Comparison of ENCODE assay signal across 15 cellular contexts in genomic region chr9:134593756-134594375, GRCh38.
"Had no signal": no experiment of that assay in that cellular context is flagged by ENCODE, and none has a peak within 500 bp of the region (broad histone marks: within the 10 kb centered on the region; RNA-seq: fewer than 3 reads in every experiment).

No MANE protein-coding gene starts in this region.

- DNase-seq: activated B cell treated with CpG ODN at 0.5 μM for 24 hours; activated CD4-positive, alpha-beta T cell treated with anti-CD3 and anti-CD28 coated beads, Interleukin-2, amount 10 ng/mL, durations not matched to agents 7 days and 5 days; activated gamma-delta T cell; activated T-cell treated with anti-CD3 and anti-CD28 coated beads, Interleukin-2, amount 50 U/mL, for 1 hour; caudate nucleus; left ventricle myocardium superior; stimulated activated CD4-positive, alpha-beta T cell treated with anti-CD3 and anti-CD28 coated beads, Interleukin-4, amount 100 ng/mL, for 1 hour; stimulated activated naive CD4-positive, alpha-beta T cell had no signal

- H3K27ac ChIP-seq: colonic mucosa had no signal

- H3K9me3 Mint-ChIP-seq: activated B cell treated with CpG ODN at 0.5 μM for 24 hours; activated CD4-positive, alpha-beta T cell treated with anti-CD3 and anti-CD28 coated beads, Interleukin-2, amount 10 ng/mL, durations not matched to agents 7 days and 5 days; activated naive CD4-positive, alpha-beta T cell treated with anti-CD3 and anti-CD28 coated beads, Interleukin-2, amount 50 U/mL, for 72 hours; T-helper 1 cell treated with Interleukin-12 subunit alpha and Interleukin-12 subunit beta and Interleukin-4 antibody, amounts not matched to agents 30 μg/mL and 1 μg/mL, for 36 hours had no signal

- H3K4me3 Mint-ChIP-seq: activated B cell treated with CpG ODN at 0.5 μM for 24 hours; activated CD4-positive, alpha-beta T cell treated with anti-CD3 and anti-CD28 coated beads, Interleukin-2, amount 10 ng/mL, durations not matched to agents 7 days and 5 days; T-helper 1 cell treated with Interleukin-12 subunit alpha and Interleukin-12 subunit beta and Interleukin-4 antibody, amounts not matched to agents 30 μg/mL and 1 μg/mL, for 36 hours had no signal

- H3K36me3 Mint-ChIP-seq: activated naive CD4-positive, alpha-beta T cell treated with anti-CD3 and anti-CD28 coated beads, Interleukin-2, amount 50 U/mL, for 72 hours had no signal

- H3K27ac Mint-ChIP-seq: activated B cell treated with CpG ODN at 0.5 μM for 24 hours; activated CD4-positive, alpha-beta T cell treated with anti-CD3 and anti-CD28 coated beads, Interleukin-2, amount 10 ng/mL, durations not matched to agents 7 days and 5 days; activated naive CD4-positive, alpha-beta T cell treated with anti-CD3 and anti-CD28 coated beads, Interleukin-2, amount 50 U/mL, for 72 hours; T-helper 1 cell treated with Interleukin-12 subunit alpha and Interleukin-12 subunit beta and Interleukin-4 antibody, amounts not matched to agents 30 μg/mL and 1 μg/mL, for 36 hours had no signal

- H3K4me1 Mint-ChIP-seq: activated B cell treated with CpG ODN at 0.5 μM for 24 hours; activated CD4-positive, alpha-beta T cell treated with anti-CD3 and anti-CD28 coated beads, Interleukin-2, amount 10 ng/mL, durations not matched to agents 7 days and 5 days had no signal

- H3K36me3 ChIP-seq: colonic mucosa, tibial nerve had no signal

- H3K27me3 ChIP-seq: colonic mucosa, tibial nerve had no signal

- H3K9me3 ChIP-seq: colonic mucosa, tibial nerve had no signal

- H3K4me3 ChIP-seq: colonic mucosa, tibial nerve had no signal

- ATAC-seq: activated naive CD4-positive, alpha-beta T cell treated with anti-CD3 and anti-CD28 coated beads, Interleukin-2, amount 50 U/mL, for 72 hours; esophagus mucosa; left ventricle myocardium superior had no signal

- FAIRE-seq: keratinocyte, TTC549 had no signal

- H3K27me3 Mint-ChIP-seq: activated CD4-positive, alpha-beta T cell treated with anti-CD3 and anti-CD28 coated beads, Interleukin-2, amount 10 ng/mL, durations not matched to agents 7 days and 5 days had no signal

- H3K4me1 ChIP-seq: colonic mucosa had no signal
